In genomic region chr22:21936151-21936778, GRCh38 we compare ENCODE assay signal across 1 cellular context.
TF ChIP-seq lines count a peak whose summit lies in the region.

No MANE protein-coding gene starts in this region.

TF ChIP-seq in K562, 482 proteins besides CTCF, POLR2A, EP300 and RAD21 (continued from another document):
- TF ChIP-seq SP2 (IDR thresholded peaks at IDR 0.05; ENCODE audit: extremely low read depth, low read depth, low read length, poor library complexity, severe bottlenecking) (no peak), SNAPC5 (CRISPR knock-in tag; IDR thresholded peaks at IDR 0.05) (no peak), STAG1 (CRISPR knock-in tag; IDR thresholded peaks at IDR 0.05; ENCODE audit: borderline replicate concordance) (no peak), ZNF253 (CRISPR knock-in tag; conservative IDR thresholded peaks at IDR 0.05) (no peak), CHD2 (IDR thresholded peaks at IDR 0.05; ENCODE audit: low read depth, low read length) (peak; percentile 25; the same call in 1 of the 2 replicates), MBD2 (IDR thresholded peaks at IDR 0.05; ENCODE audit: borderline replicate concordance, low read depth) (no peak), THAP12 (CRISPR knock-in tag; IDR thresholded peaks at IDR 0.05) (no peak), POLR2G (IDR thresholded peaks at IDR 0.05; ENCODE audit: low read depth, low read length) (no peak), E2F6 (IDR thresholded peaks at IDR 0.05; ENCODE audit: borderline replicate concordance in 1 of 2, extremely low read depth in 1 of 2, insufficient read depth in 1 of 2, insufficient read length in 1 of 2, low read depth in 1 of 2, low read length in 1 of 2, poor library complexity in 1 of 2, severe bottlenecking in 1 of 2) (peak in 1 of 2 experiments; percentile 99), CHD4 (IDR thresholded peaks at IDR 0.05; ENCODE audit: insufficient read depth, insufficient replicate concordance, low read depth, low read length, poor library complexity, severe bottlenecking) (no peak), BHLHE40 (IDR thresholded peaks at IDR 0.05; ENCODE audit: low read length) (peak; percentile 84), HNRNPK (IDR thresholded peaks at IDR 0.05; ENCODE audit: low read depth, low read length, poor library complexity, severe bottlenecking) (no peak), RERE (CRISPR knock-in tag; IDR thresholded peaks at IDR 0.05; ENCODE audit: borderline replicate concordance) (no peak), ZNF282 (CRISPR knock-in tag; IDR thresholded peaks at IDR 0.05) (no peak), ARHGAP35 (IDR thresholded peaks at IDR 0.05; ENCODE audit: partially characterized antibody) (no peak), E2F1 (CRISPR knock-in tag; IDR thresholded peaks at IDR 0.05) (peak; percentile 48; the same call in 1 of the 2 replicates), SPI1 (IDR thresholded peaks at IDR 0.05; ENCODE audit: borderline replicate concordance, low read depth, low read length) (peak; percentile 99), HIVEP1 (CRISPR knock-in tag; IDR thresholded peaks at IDR 0.05) (no peak), RBBP5 (IDR thresholded peaks at IDR 0.05; ENCODE audit: borderline replicate concordance, insufficient read depth, low read length, poor library complexity, severe bottlenecking) (no peak), JUND (IDR thresholded peaks at IDR 0.05; ENCODE audit: borderline replicate concordance, low read depth, low read length) (0 out of 2 replicates have a peak, but pooled peaks have one; percentile 20), JUND (tag; IDR thresholded peaks at IDR 0.05; ENCODE audit: borderline replicate concordance, low read depth, low read length) (no peak), HMGXB4 (CRISPR knock-in tag; IDR thresholded peaks at IDR 0.05) (peak; percentile 15; the same call in 1 of the 2 replicates)
